In the genomic region with DNA sequence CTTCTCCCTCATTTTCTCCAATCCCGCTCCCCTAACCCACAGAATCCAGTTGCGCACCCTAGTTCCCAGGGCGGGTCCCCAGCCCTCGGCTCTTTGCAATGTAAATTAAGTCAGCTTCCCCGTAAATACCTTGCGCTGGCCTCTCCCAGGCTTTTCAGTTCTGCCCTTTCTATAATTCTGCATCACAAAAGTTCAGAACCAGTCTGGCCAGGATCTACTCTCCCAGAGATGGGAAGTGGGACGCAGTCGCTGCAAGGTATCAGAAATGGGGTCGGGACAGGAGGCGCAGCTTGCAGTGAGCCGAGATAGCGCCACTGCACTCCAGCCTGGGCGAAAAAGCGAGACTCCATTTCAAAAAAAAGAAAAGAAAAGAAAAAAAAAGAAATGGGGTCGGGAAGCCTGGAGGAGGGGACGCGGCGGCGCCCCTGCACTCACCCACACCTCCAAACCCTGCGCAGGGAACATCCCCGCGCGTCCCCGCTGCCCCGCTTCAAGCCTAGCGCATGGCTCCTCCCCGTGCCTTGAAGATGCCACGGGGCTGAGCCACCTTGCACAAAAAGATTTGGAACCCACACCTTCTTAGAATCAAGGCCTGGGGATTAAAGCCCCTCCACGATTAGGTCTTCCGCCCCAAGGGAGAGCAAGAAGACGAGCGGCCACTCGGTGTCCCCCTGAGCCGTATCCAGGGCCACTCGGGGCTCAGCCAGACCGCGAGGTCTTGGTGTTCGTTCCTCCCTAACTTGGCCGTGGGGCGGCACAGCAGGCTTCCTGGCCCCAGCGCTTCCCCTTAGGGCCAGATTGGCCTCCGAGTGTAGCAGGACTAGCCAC, we compare ENCODE assay signal across 9 cellular contexts. TPM values are rescaled to one million over a fixed set of nuclear protein-coding genes. Genes with fewer than 3 reads are reported as not detected.
DNase-seq lines count a peak whose midpoint lies in the region; ATAC-seq and FAIRE-seq lines count a peak whose summit lies in the region.
"Had no signal": no experiment of that assay in that cellular context is flagged by ENCODE, and none has a peak within 500 bp of the region (broad histone marks: within the 10 kb centered on the region; RNA-seq: fewer than 3 reads in every experiment).

No MANE protein-coding gene starts in this region.

- no peaks in the 10 kb centered on the region for H3K27me3 ChIP-seq in NT2/D1 (ENCODE audit: insufficient read depth, insufficient read length)

- FAIRE-seq in RCC 7860 (lab: Jason Lieb, UNC) = no peak

- no peak overlapping the region for H3K27ac Mint-ChIP-seq in dendritic cell treated with granulocyte-macrophage colony-stimulating factor and Interleukin-4, amounts not matched to agents 40 ng/mL and 50 ng/mL, for 4 days
- peak overlapping the region in 1 of 10 donors; percentile 93 for H3K27ac Mint-ChIP-seq in naive thymus-derived CD8-positive, alpha-beta T cell
- no peak overlapping the region for H3K27ac Mint-ChIP-seq in immature natural killer cell

- peaks cover 34% of the 10 kb centered on the region for H3K27me3 Mint-ChIP-seq in dendritic cell treated with granulocyte-macrophage colony-stimulating factor and Interleukin-4, amounts not matched to agents 40 ng/mL and 50 ng/mL, for 4 days
- peaks cover 18 to 35% (median 26%) of the 10 kb centered on the region in 5 donors for H3K27me3 Mint-ChIP-seq in naive thymus-derived CD8-positive, alpha-beta T cell
- H3K27me3 Mint-ChIP-seq in immature natural killer cell (ENCODE audit: low read depth in 3 of 3) = peaks cover 13 to 20% (median 13%) of the 10 kb centered on the region in 3 donors

- H3K9me3 ChIP-seq in NT2/D1 (ENCODE audit: insufficient read depth, low read length) = no peaks in the 10 kb centered on the region

- peak; percentile 87 to 93 for ATAC-seq in naive thymus-derived CD8-positive, alpha-beta T cell
- ATAC-seq in GM18861 (IDR thresholded peaks at IDR 0.05; ENCODE audit: unreplicated experiment) = no peak

- H3K4me1 ChIP-seq in NT2/D1 (ENCODE audit: insufficient read depth, insufficient read length) = peaks cover 3% of the 10 kb centered on the region

- H3K36me3 Mint-ChIP-seq in dendritic cell treated with granulocyte-macrophage colony-stimulating factor and Interleukin-4, amounts not matched to agents 40 ng/mL and 50 ng/mL, for 4 days (ENCODE audit: low read depth) = no peaks in the 10 kb centered on the region
- H3K36me3 Mint-ChIP-seq in naive thymus-derived CD8-positive, alpha-beta T cell = no peaks in the 10 kb centered on the region
- no peaks in the 10 kb centered on the region for H3K36me3 Mint-ChIP-seq in immature natural killer cell

- no peaks in the 10 kb centered on the region for H3K9me3 Mint-ChIP-seq in dendritic cell treated with granulocyte-macrophage colony-stimulating factor and Interleukin-4, amounts not matched to agents 40 ng/mL and 50 ng/mL, for 4 days
- no peaks in the 10 kb centered on the region for H3K9me3 Mint-ChIP-seq in naive thymus-derived CD8-positive, alpha-beta T cell
- no peaks in the 10 kb centered on the region for H3K9me3 Mint-ChIP-seq in immature natural killer cell

- H3K9ac ChIP-seq in NT2/D1 (ENCODE audit: insufficient read length, low read depth) = peak overlapping the region; percentile 86

- intact Hi-C loops in dendritic cell treated with granulocyte-macrophage colony-stimulating factor and Interleukin-4, amounts not matched to agents 40 ng/mL and 50 ng/mL, for 4 days (cut with micrococcal nuclease) = no loop called here

- peak overlapping the region; percentile 38 for H3K4me3 ChIP-seq in NT2/D1 (ENCODE audit: insufficient read length, low read depth)

- peaks cover 15% of the 10 kb centered on the region for H3K4me1 Mint-ChIP-seq in dendritic cell treated with granulocyte-macrophage colony-stimulating factor and Interleukin-4, amounts not matched to agents 40 ng/mL and 50 ng/mL, for 4 days (ENCODE audit: low read depth)
- peaks cover 5 to 12% (median 12%) of the 10 kb centered on the region in 4 donors for H3K4me1 Mint-ChIP-seq in naive thymus-derived CD8-positive, alpha-beta T cell
- peaks cover 0 to 4% of the 10 kb centered on the region in 2 donors for H3K4me1 Mint-ChIP-seq in immature natural killer cell

- no peaks in the 10 kb centered on the region for H3K36me3 ChIP-seq in NT2/D1 (ENCODE audit: insufficient read depth, insufficient read length, low read length)

- peak; percentile 37 for DNase-seq in CD1c-positive myeloid dendritic cell (ENCODE audit: extremely low spot score)
- peak; percentile 85 for DNase-seq in NT2/D1 (ENCODE audit: low read depth, low spot score)
- peak in 4 of 10 donors; percentile 2 to 21 (median 11) for DNase-seq in naive thymus-derived CD8-positive, alpha-beta T cell
- no peak for DNase-seq in immature natural killer cell
- DNase-seq in RCC 7860 (ENCODE audit: low spot score) = no peak
- DNase-seq in NCI-H1436 (lab: John Stamatoyannopoulos, UW) = no peak
- DNase-seq: NK-92 treated with Interleukin-12 subunit alpha and Interleukin-12 subunit beta, amount 100 ng/mL, for 24 hours had no signal

- POLR2A ChIA-PET in naive thymus-derived CD8-positive, alpha-beta T cell (lab: Charles Lee) = interaction anchor here (0.8 kb wide), 1 partner anchor 64 kb away, joined by 3 read pairs; no protein-coding TSS in a partner anchor

- H3K4me3 Mint-ChIP-seq in dendritic cell treated with granulocyte-macrophage colony-stimulating factor and Interleukin-4, amounts not matched to agents 40 ng/mL and 50 ng/mL, for 4 days = peak overlapping the region; percentile 56
- peak overlapping the region; percentile 50 to 78 (median 66) for H3K4me3 Mint-ChIP-seq in naive thymus-derived CD8-positive, alpha-beta T cell
- H3K4me3 Mint-ChIP-seq in immature natural killer cell = peak overlapping the region in 2 of 5 donors; percentile 30

RNA-seq across cellular contexts. Expression of gene ITLN2, which starts 27.2 kb away (rescaled TPM):
- not detected for total RNA-seq in naive thymus-derived CD8-positive, alpha-beta T cell
- not detected for polyA plus RNA-seq in naive thymus-derived CD8-positive, alpha-beta T cell
- not detected for polyA plus RNA-seq in immature natural killer cell

RNA-seq across cellular contexts. Expression of gene F11R, which starts 39.2 kb away (rescaled TPM):
- 10 to 100 TPM; 16.3 to 16.4 TPM for total RNA-seq in naive thymus-derived CD8-positive, alpha-beta T cell
- 1 to 10 TPM; 6.7 to 9.0 (median 8.1) TPM for polyA plus RNA-seq in naive thymus-derived CD8-positive, alpha-beta T cell
- 10 to 100 TPM; 11.5 to 53.2 (median 27.7) TPM for polyA plus RNA-seq in immature natural killer cell

RNA-seq across cellular contexts. Expression of gene TSTD1, which starts 57.0 kb away (rescaled TPM):
- 100 to 1,000 TPM; 100 to 108 TPM for total RNA-seq in naive thymus-derived CD8-positive, alpha-beta T cell
- 100 to 1,000 TPM; 342 to 508 (median 412) TPM for polyA plus RNA-seq in naive thymus-derived CD8-positive, alpha-beta T cell
- polyA plus RNA-seq in immature natural killer cell = 100 to 1,000 TPM; 229 to 385 (median 349) TPM

Comparison
In these comparisons a context has a peak if more than half of its experiments do, and no peak if none do; other contexts are left out.
1. DNase-seq: peak in CD1c-positive myeloid dendritic cell (single experiment) and NT2/D1 (single experiment); none in immature natural killer cell (0 of 3), RCC 7860 (single experiment) and NCI-H1436 (single experiment).